In the genomic region with DNA sequence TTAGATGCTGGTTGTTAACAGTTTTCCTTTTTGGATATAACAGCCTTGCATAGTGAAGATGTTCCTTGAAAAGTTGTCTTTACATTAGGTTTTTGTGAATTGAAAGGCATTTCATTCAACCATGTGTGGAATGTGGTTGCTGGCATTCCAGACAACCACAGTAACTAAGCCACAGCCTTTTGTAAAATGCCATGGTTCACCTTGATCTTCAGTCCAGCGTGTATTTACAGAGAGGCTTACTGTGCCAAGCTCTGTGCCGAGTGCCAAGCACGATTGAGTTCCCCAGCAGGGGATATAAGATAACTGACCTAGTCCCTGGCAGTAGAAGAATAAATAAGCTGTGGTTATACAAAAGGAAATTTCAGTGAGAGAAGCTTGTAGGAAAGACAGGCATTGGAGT, we compare ENCODE assay signal across 2 cellular contexts.
TF ChIP-seq lines count a peak whose summit lies in the region.

No MANE protein-coding gene starts in this region.

TF ChIP-seq in SK-N-SH, 30 proteins besides CTCF, POLR2A, EP300 and RAD21:
- no peak for TF ChIP-seq POLR2AphosphoS5 (IDR thresholded peaks at IDR 0.05; ENCODE audit: low read depth, low read length)
- TF ChIP-seq TEAD4 (IDR thresholded peaks at IDR 0.05; ENCODE audit: borderline replicate concordance, insufficient read depth): 0 out of 2 replicates have a peak, but pooled peaks have one; percentile 13
- no peak for TF ChIP-seq RXRA (IDR thresholded peaks at IDR 0.05; ENCODE audit: borderline replicate concordance, low read depth)

TF ChIP-seq in SK-N-SH treated with all-trans-retinoic acid at 6 μM for 48 hours, 23 proteins besides CTCF, POLR2A, EP300 and RAD21:
- TF ChIP-seq TOX (CRISPR knock-in tag; IDR thresholded peaks at IDR 0.05; ENCODE audit: borderline replicate concordance) (no peak), ZFP3 (CRISPR knock-in tag; IDR thresholded peaks at IDR 0.05) (no peak), TCF4 (CRISPR knock-in tag; IDR thresholded peaks at IDR 0.05; ENCODE audit: borderline replicate concordance) (no peak)
- TF ChIP-seq, protein P1, sequence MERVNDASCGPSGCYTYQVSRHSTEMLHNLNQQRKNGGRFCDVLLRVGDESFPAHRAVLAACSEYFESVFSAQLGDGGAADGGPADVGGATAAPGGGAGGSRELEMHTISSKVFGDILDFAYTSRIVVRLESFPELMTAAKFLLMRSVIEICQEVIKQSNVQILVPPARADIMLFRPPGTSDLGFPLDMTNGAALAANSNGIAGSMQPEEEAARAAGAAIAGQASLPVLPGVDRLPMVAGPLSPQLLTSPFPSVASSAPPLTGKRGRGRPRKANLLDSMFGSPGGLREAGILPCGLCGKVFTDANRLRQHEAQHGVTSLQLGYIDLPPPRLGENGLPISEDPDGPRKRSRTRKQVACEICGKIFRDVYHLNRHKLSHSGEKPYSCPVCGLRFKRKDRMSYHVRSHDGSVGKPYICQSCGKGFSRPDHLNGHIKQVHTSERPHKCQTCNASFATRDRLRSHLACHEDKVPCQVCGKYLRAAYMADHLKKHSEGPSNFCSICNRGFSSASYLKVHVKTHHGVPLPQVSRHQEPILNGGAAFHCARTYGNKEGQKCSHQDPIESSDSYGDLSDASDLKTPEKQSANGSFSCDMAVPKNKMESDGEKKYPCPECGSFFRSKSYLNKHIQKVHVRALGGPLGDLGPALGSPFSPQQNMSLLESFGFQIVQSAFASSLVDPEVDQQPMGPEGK (CRISPR knock-in tag; IDR thresholded peaks at IDR 0.05; ENCODE audit: borderline replicate concordance): no peak
